10 cellular contexts compared by ENCODE assay signal in the genomic region with DNA sequence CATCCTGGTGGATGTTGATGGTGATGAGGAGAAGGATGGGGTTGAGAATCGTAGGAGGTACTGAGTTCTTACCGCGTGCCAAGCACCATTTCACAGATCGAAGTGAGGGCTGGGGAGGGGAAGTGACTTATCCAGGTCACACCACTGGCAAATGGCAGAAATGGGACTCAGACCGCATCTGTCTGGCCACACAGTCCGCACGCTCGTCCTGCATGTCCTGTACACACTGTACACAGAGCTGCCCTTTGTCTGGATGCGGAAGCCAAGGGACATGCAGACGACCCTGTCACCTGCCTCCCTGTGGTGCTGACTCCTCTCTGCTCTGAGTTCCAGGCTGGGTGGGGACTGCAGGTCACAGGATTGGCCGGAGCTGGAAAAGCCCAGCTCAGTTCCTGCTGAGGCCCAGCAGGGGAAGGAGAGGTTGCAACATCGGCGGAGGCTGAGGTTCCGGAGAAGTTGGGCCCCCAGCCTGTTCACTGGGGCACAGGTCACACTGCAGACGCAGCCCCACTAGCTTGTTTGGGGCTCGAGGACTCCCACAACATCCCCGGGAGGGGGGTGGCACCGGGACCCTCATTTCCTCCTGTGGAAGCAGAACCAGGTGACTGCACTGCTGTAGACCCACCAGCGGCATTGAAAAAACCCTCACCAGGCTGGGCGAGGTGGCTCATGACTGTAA.
DNase-seq lines count a peak whose midpoint lies in the region; ATAC-seq and TF ChIP-seq lines count a peak whose summit lies in the region.
"Had no signal": no experiment of that assay in that cellular context is flagged by ENCODE, and none has a peak within 500 bp of the region (broad histone marks: within the 10 kb centered on the region; RNA-seq: fewer than 3 reads in every experiment).

No MANE protein-coding gene starts in this region.

- ATAC-seq in left lobe of liver = peak; percentile 84
- peak; percentile 35 to 49 for ATAC-seq in gastrocnemius medialis
- ATAC-seq in HG03571 (IDR thresholded peaks at IDR 0.05; ENCODE audit: unreplicated experiment) = no peak

- H3K4me3 ChIP-seq in gastrocnemius medialis = no peak overlapping the region

- TF ChIP-seq RAD21 in Ishikawa (IDR thresholded peaks at IDR 0.05; ENCODE audit: low read depth) = no peak

- H3K9me3 ChIP-seq in gastrocnemius medialis = no peaks in the 10 kb centered on the region

- TF ChIP-seq POLR2A in gastrocnemius medialis (IDR thresholded peaks at IDR 0.05) = peak in 1 of 2 donors; percentile 26

- in situ Hi-C loops in gastrocnemius medialis (cut with MboI; ENCODE audit: low sequenced_read_pairs in 4 of 4) (no loop called here), ACHN (cut with HindIII; ENCODE audit: low pct_ligation_motif_present, low pct_unique_long_range_greater_than_20kb, low sequenced_read_pairs) (no loop called here), GM13977 (cut with MboI; ENCODE audit: low pct_unique_long_range_greater_than_20kb, low sequenced_read_pairs, unreplicated experiment) (no loop called here)

- H3K27ac ChIP-seq in cingulate gyrus (ENCODE audit: low read depth, low read length) (peak overlapping the region; percentile 5), gastrocnemius medialis (peak overlapping the region in 3 of 4 donors; percentile 28 to 52 (median 34))

- TF ChIP-seq EP300 in Ishikawa (IDR thresholded peaks at IDR 0.05; ENCODE audit: borderline replicate concordance) = peak; percentile 78; the same call in 1 of the 2 replicates

- no peaks in the 10 kb centered on the region for H3K27me3 ChIP-seq in gastrocnemius medialis

- intact Hi-C loops in gastrocnemius medialis (cut with DNase I; ENCODE audit: low total_unique reads) = no loop called here

- peak; percentile 87 for DNase-seq in left lobe of liver (ENCODE audit: low spot score)
- DNase-seq in gastrocnemius medialis = peak; percentile 61 to 66
- DNase-seq in ACHN = no peak
- DNase-seq in NCI-H2227 (lab: John Stamatoyannopoulos, UW; ENCODE audit: unreplicated experiment) = no peak
- no peak for DNase-seq in GM13977 (ENCODE audit: low spot score)
- DNase-seq: COR-L47, HCEC 1CT had no signal

- H3K36me3 ChIP-seq in gastrocnemius medialis = no peaks in the 10 kb centered on the region

- TF ChIP-seq CTCF in gastrocnemius medialis (IDR thresholded peaks at IDR 0.05 in 4 of 5, conservative IDR thresholded peaks at IDR 0.05 in 1 of 5) (no peak), GM13977 (IDR thresholded peaks at IDR 0.05; ENCODE audit: extremely low read depth, insufficient read depth, missing control alignments) (no peak)

- no peaks in the 10 kb centered on the region for H3K4me1 ChIP-seq in gastrocnemius medialis

TF ChIP-seq in Ishikawa, 13 proteins besides CTCF, POLR2A, EP300 and RAD21:
- TF ChIP-seq CEBPB (IDR thresholded peaks at IDR 0.05) = peak; percentile 96
- no peak for TF ChIP-seq CREB1 (IDR thresholded peaks at IDR 0.05; ENCODE audit: low read depth)
- TF ChIP-seq TCF12 (IDR thresholded peaks at IDR 0.05; ENCODE audit: low read depth) = peak; percentile 68; the same call in 1 of the 2 replicates

Comparison
In these comparisons a context has a peak if more than half of its experiments do, and no peak if none do; other contexts are left out.
1. DNase-seq: peak in left lobe of liver (single experiment) and gastrocnemius medialis (2 of 2); none in ACHN (single experiment), NCI-H2227 (single experiment) and GM13977 (single experiment).